9 cellular contexts compared by ENCODE assay signal in genomic region chr1:31111290-31111951, GRCh38. TPM values are rescaled to one million over a fixed set of nuclear protein-coding genes. Genes with fewer than 3 reads are reported as not detected.
DNase-seq lines count a peak whose midpoint lies in the region; ATAC-seq, FAIRE-seq and TF ChIP-seq lines count a peak whose summit lies in the region.
"Had no signal": no experiment of that assay in that cellular context is flagged by ENCODE, and none has a peak within 500 bp of the region (broad histone marks: within the 10 kb centered on the region; RNA-seq: fewer than 3 reads in every experiment).

No MANE protein-coding gene starts in this region.

- no peaks in the 10 kb centered on the region for H3K4me1 ChIP-seq in small intestine (ENCODE audit: control insufficient read depth in 2 of 2, insufficient read depth in 1 of 2, low read depth in 1 of 2, low read length in 1 of 2)

- FAIRE-seq in small intestine (lab: Jason Lieb, UNC), result no peak
- FAIRE-seq: GM18507 had no signal

- H3K4me3 ChIP-seq in fibroblast of villous mesenchyme (ENCODE audit: low read depth, low read length) (no peak overlapping the region), small intestine (ENCODE audit: low read depth in 1 of 2, low read length in 2 of 2) (no peak overlapping the region)

- DNase-seq in HT1080 (ENCODE audit: low read depth) (peak; percentile 64), OCI-M1 (lab: John Stamatoyannopoulos, UW) (peak; percentile 77), fibroblast of villous mesenchyme (ENCODE audit: low read depth) (peak; percentile 63), small intestine (peak; percentile 58), T1000 (lab: John Stamatoyannopoulos, UW) (no peak), RPMI8226 (no peak)
- no peak for DNase-seq in activated naive CD4-positive, alpha-beta T cell treated with Interleukin-2 at 50 U/mL for 16 hours

- no peaks in the 10 kb centered on the region for H3K9me3 ChIP-seq in small intestine (ENCODE audit: control insufficient read depth, low read depth)

- TF ChIP-seq CTCF in fibroblast of villous mesenchyme (IDR thresholded peaks at IDR 0.05; ENCODE audit: insufficient read depth, low read depth, low read length), result no peak

- no peaks in the 10 kb centered on the region for H3K27me3 ChIP-seq in small intestine (ENCODE audit: control insufficient read depth in 2 of 2, insufficient read depth in 2 of 2, low read length in 2 of 2)

- 57 to 65% (median 62%) methylated on average over 8 of the region's 8 CpGs for WGBS in small intestine, 3 donors

- no peak overlapping the region for H3K27ac ChIP-seq in small intestine (ENCODE audit: low read depth in 1 of 2, low read length in 1 of 2)

- H3K36me3 ChIP-seq in small intestine (ENCODE audit: control insufficient read depth in 2 of 2, insufficient read depth in 2 of 2, low read length in 2 of 2), result no peaks in the 10 kb centered on the region

- no peak for ATAC-seq in GM19395 (IDR thresholded peaks at IDR 0.05; ENCODE audit: unreplicated experiment)

RNA-seq across cellular contexts. Expression of gene PUM1, which starts 45.9 kb away (rescaled TPM):
- total RNA-seq in HT1080 (2014; rRNA removed; shearing (Covaris generic)), result 32.6 and 43.7 TPM in 2 replicates
- polyA plus RNA-seq in HT1080 (2015; cell fraction: cytosol; rRNA removed), result 34.0 and 41.8 TPM in 2 replicates
- 90.4 and 93.5 TPM in 2 replicates for polyA plus RNA-seq in HT1080 (2015; cell fraction: nucleus; rRNA removed)
- 67.6 and 81.6 TPM in 2 replicates for total RNA-seq in fibroblast of villous mesenchyme
- 10 to 100 TPM; 16.5 to 26.6 (median 19.9) TPM for polyA plus RNA-seq in small intestine

Comparison
In these comparisons a context has a peak if more than half of its experiments do, and no peak if none do; other contexts are left out.
1. DNase-seq: peak in HT1080 (single experiment), OCI-M1 (single experiment), fibroblast of villous mesenchyme (single experiment) and small intestine (single experiment); none in T1000 (single experiment), RPMI8226 (single experiment) and activated naive CD4-positive, alpha-beta T cell treated with Interleukin-2 at 50 U/mL for 16 hours (single experiment).